27 cellular contexts compared by ENCODE assay signal in genomic region chr1:97114842-97115241, GRCh38.
"Had no signal": no experiment of that assay in that cellular context is flagged by ENCODE, and none has a peak within 500 bp of the region (broad histone marks: within the 10 kb centered on the region; RNA-seq: fewer than 3 reads in every experiment).

No MANE protein-coding gene starts in this region.

- H3K27ac ChIP-seq: colonic mucosa, epithelial cell of prostate, esophagus muscularis mucosa, foreskin keratinocyte, gastroesophageal sphincter, heart left ventricle, hepatocyte, lower lobe of right lung, neutrophil, pancreas, right lobe of liver, thoracic aorta, tibial nerve, upper lobe of left lung had no signal

- FAIRE-seq: keratinocyte, pancreas, small intestine, urothelium cell line had no signal

- H3K4me2 ChIP-seq: hepatocyte had no signal

- H3K4me3 Mint-ChIP-seq: dendritic cell treated with granulocyte-macrophage colony-stimulating factor and Interleukin-4, amounts not matched to agents 40 ng/mL and 50 ng/mL, for 4 days; endodermal cell; natural killer cell; stimulated activated naive B cell treated with anti-CD40 and anti-IgM and Interleukin-4, amounts not matched to agents 10 μg/mL and 1 μg/mL and 100 μg/mL, for 72 hours; stimulated activated naive CD8-positive, alpha-beta T cell treated with anti-CD3 and anti-CD28 coated beads, Interleukin-15, Interleukin-2, amounts not matched to agents 100 ng/mL and 50 ng/mL, for 24 hours had no signal

- H3K4me1 ChIP-seq: colonic mucosa, esophagus muscularis mucosa, foreskin keratinocyte, gastroesophageal sphincter, heart left ventricle, lower lobe of right lung, pancreas, right lobe of liver, tibial nerve, upper lobe of left lung had no signal

- H3K9me3 ChIP-seq: colonic mucosa, esophagus muscularis mucosa, gastroesophageal sphincter, heart left ventricle, lower lobe of right lung, neutrophil, pancreas, right lobe of liver, thoracic aorta, tibial nerve, upper lobe of left lung had no signal

- H3K36me3 ChIP-seq: colonic mucosa, esophagus muscularis mucosa, gastroesophageal sphincter, lower lobe of right lung, pancreas, right lobe of liver, thoracic aorta, tibial nerve had no signal

- DNase-seq: colonic mucosa; effector CD8-positive, alpha-beta T cell; endodermal cell; foreskin keratinocyte; heart left ventricle; left ventricle myocardium superior; lower lobe of right lung; natural killer cell; pancreas; retina; right lobe of liver; small intestine; stimulated activated CD4-positive, alpha-beta T cell treated with anti-CD3 and anti-CD28 coated beads, Interleukin-15, amount 100 ng/mL, for 24 hours; stimulated activated CD4-positive, alpha-beta T cell treated with anti-CD3 and anti-CD28 coated beads, Interleukin-2, amount 100 ng/mL, for 48 hours; stimulated activated naive B cell treated with anti-CD40 and anti-IgM and Interleukin-4, amounts not matched to agents 10 μg/mL and 1 μg/mL and 100 μg/mL, for 72 hours; upper lobe of left lung had no signal

- H3K79me2 ChIP-seq: hepatocyte had no signal

- H3K27ac Mint-ChIP-seq: dendritic cell treated with granulocyte-macrophage colony-stimulating factor and Interleukin-4, amounts not matched to agents 40 ng/mL and 50 ng/mL, for 4 days; endodermal cell; natural killer cell; stimulated activated naive B cell treated with anti-CD40 and anti-IgM and Interleukin-4, amounts not matched to agents 10 μg/mL and 1 μg/mL and 100 μg/mL, for 72 hours; stimulated activated naive CD8-positive, alpha-beta T cell treated with anti-CD3 and anti-CD28 coated beads, Interleukin-15, Interleukin-2, amounts not matched to agents 100 ng/mL and 50 ng/mL, for 24 hours had no signal

- H3K4me1 Mint-ChIP-seq: natural killer cell; stimulated activated naive B cell treated with anti-CD40 and anti-IgM and Interleukin-4, amounts not matched to agents 10 μg/mL and 1 μg/mL and 100 μg/mL, for 72 hours had no signal

- H2AFZ ChIP-seq: hepatocyte had no signal

- H3K27me3 Mint-ChIP-seq: dendritic cell treated with granulocyte-macrophage colony-stimulating factor and Interleukin-4, amounts not matched to agents 40 ng/mL and 50 ng/mL, for 4 days; stimulated activated naive B cell treated with anti-CD40 and anti-IgM and Interleukin-4, amounts not matched to agents 10 μg/mL and 1 μg/mL and 100 μg/mL, for 72 hours; stimulated activated naive CD8-positive, alpha-beta T cell treated with anti-CD3 and anti-CD28 coated beads, Interleukin-15, Interleukin-2, amounts not matched to agents 100 ng/mL and 50 ng/mL, for 24 hours had no signal

- H3K9me3 Mint-ChIP-seq: dendritic cell treated with granulocyte-macrophage colony-stimulating factor and Interleukin-4, amounts not matched to agents 40 ng/mL and 50 ng/mL, for 4 days; endodermal cell; natural killer cell; stimulated activated naive B cell treated with anti-CD40 and anti-IgM and Interleukin-4, amounts not matched to agents 10 μg/mL and 1 μg/mL and 100 μg/mL, for 72 hours; stimulated activated naive CD8-positive, alpha-beta T cell treated with anti-CD3 and anti-CD28 coated beads, Interleukin-15, Interleukin-2, amounts not matched to agents 100 ng/mL and 50 ng/mL, for 24 hours had no signal

- H3K36me3 Mint-ChIP-seq: natural killer cell; stimulated activated naive B cell treated with anti-CD40 and anti-IgM and Interleukin-4, amounts not matched to agents 10 μg/mL and 1 μg/mL and 100 μg/mL, for 72 hours had no signal

- H3K27me3 ChIP-seq: colonic mucosa, esophagus muscularis mucosa, foreskin keratinocyte, gastroesophageal sphincter, heart left ventricle, hepatocyte, neutrophil, pancreas, right lobe of liver, tibial nerve, upper lobe of left lung had no signal

- H3K4me3 ChIP-seq: colonic mucosa, esophagus muscularis mucosa, gastroesophageal sphincter, heart left ventricle, hepatocyte, lower lobe of right lung, pancreas, right lobe of liver, thoracic aorta, tibial nerve, upper lobe of left lung had no signal
